In genomic region chr12:55728932-55729591, GRCh38 we compare ENCODE assay signal across 8 cellular contexts. TPM values are rescaled to one million over a fixed set of nuclear protein-coding genes. Genes with fewer than 3 reads are reported as not detected.
DNase-seq lines count a peak whose midpoint lies in the region; ATAC-seq and TF ChIP-seq lines count a peak whose summit lies in the region.

Gene CD63, minus strand, starts transcription at chr12:55729009. Its CDS starts 668 bp downstream, at chr12:55728341.

- peak; percentile 64 for ATAC-seq in GM19455 (IDR thresholded peaks at IDR 0.05; ENCODE audit: unreplicated experiment)
- ATAC-seq in HG03571 (IDR thresholded peaks at IDR 0.05; ENCODE audit: unreplicated experiment) = peak; percentile 63

- DNase-seq in Calu3 (peak; percentile 93), RKO (ENCODE audit: low spot score) (peak; percentile 94), fibroblast of the aortic adventitia (ENCODE audit: low read depth) (peak; percentile 84)
- DNase-seq in activated effector memory CD4-positive, alpha-beta T cell treated with anti-CD3 and anti-CD28 coated beads, Interleukin-2, amount 50 U/mL, for 16 hours = peak; percentile 88

- H3K36me3 Mint-ChIP-seq in Calu3 (ENCODE audit: insufficient read depth, unreplicated experiment) = peaks cover 64% of the 10 kb centered on the region
- H3K36me3 Mint-ChIP-seq in nephron (ENCODE audit: low read depth) = peaks cover 30% of the 10 kb centered on the region

- H3K9me3 ChIP-seq in stomach smooth muscle (ENCODE audit: control insufficient read depth in 2 of 2, low read length in 2 of 2) = no peaks in the 10 kb centered on the region

- peak within 1 kb of the TSS; percentile 93 for H3K27ac Mint-ChIP-seq in Calu3 (ENCODE audit: unreplicated experiment)
- H3K27ac Mint-ChIP-seq in nephron = peak within 1 kb of the TSS; percentile 97

- BruUV-seq in Calu3 (replicated peaks; lab: Mats Ljungman, UMichigan) = no TSS peak

- H3K36me3 ChIP-seq in stomach smooth muscle (ENCODE audit: control insufficient read depth in 2 of 2, insufficient read depth in 2 of 2, low read length in 2 of 2) = peaks cover 26 to 29% of the 10 kb centered on the region in 2 donors

- peaks cover 35% of the 10 kb centered on the region for H3K4me1 Mint-ChIP-seq in Calu3 (ENCODE audit: low read depth, unreplicated experiment)
- peaks cover 48% of the 10 kb centered on the region for H3K4me1 Mint-ChIP-seq in nephron

- H3K4me3 ChIP-seq in fibroblast of the aortic adventitia (ENCODE audit: low read depth, low read length) (peak within 1 kb of the TSS; percentile 97), stomach smooth muscle (ENCODE audit: low read length in 2 of 2) (peak within 1 kb of the TSS; percentile 85 to 89)

- intact Hi-C loops in Calu3 (cut with micrococcal nuclease; ENCODE audit: unreplicated experiment) = no loop called here

- H3K9me3 Mint-ChIP-seq in Calu3 (ENCODE audit: low read depth, unreplicated experiment) (no peaks in the 10 kb centered on the region), nephron (no peaks in the 10 kb centered on the region)

- H3K27me3 Mint-ChIP-seq in Calu3 (ENCODE audit: unreplicated experiment) = no peaks in the 10 kb centered on the region
- no peaks in the 10 kb centered on the region for H3K27me3 Mint-ChIP-seq in nephron (ENCODE audit: low read depth)

- CTCF ChIA-PET in Calu3 (lab: Charles Lee) = interaction anchor here (0.6 to 2.6 kb wide), 11 partner anchors 8 to 1449 kb away, joined by 3 to 33 read pairs (median 3); partner anchors contain the start of genes CBX5, DNAJC14, RAB5B and RDH5

- no peaks in the 10 kb centered on the region for H3K27me3 ChIP-seq in stomach smooth muscle (ENCODE audit: control insufficient read depth in 1 of 2, insufficient read depth in 2 of 2, low read length in 2 of 2)

- peaks cover 66% of the 10 kb centered on the region for H3K4me1 ChIP-seq in stomach smooth muscle (ENCODE audit: control insufficient read depth, insufficient read depth, low read length)

- H3K4me3 Mint-ChIP-seq in Calu3 (ENCODE audit: low read depth, unreplicated experiment) (peak within 1 kb of the TSS; percentile 80), nephron (peak within 1 kb of the TSS; percentile 90 to 94 (median 90))

- peak within 1 kb of the TSS; percentile 100 for H3K27ac ChIP-seq in stomach smooth muscle (ENCODE audit: low read length)

- TF ChIP-seq CTCF in Calu3 (IDR thresholded peaks at IDR 0.05; ENCODE audit: unreplicated experiment) = no peak
- TF ChIP-seq CTCF in fibroblast of the aortic adventitia (IDR thresholded peaks at IDR 0.05; ENCODE audit: insufficient read depth, low read length) = no peak
- TF ChIP-seq CTCF in nephron (IDR thresholded peaks at IDR 0.05; ENCODE audit: unreplicated experiment in 3 of 3) = no peak

- peak within 1 kb of the TSS; percentile 90 to 92 for H3K9ac ChIP-seq in stomach smooth muscle (ENCODE audit: low read length in 2 of 2)

RNA-seq across cellular contexts. Expression of gene CD63, which starts in this region (rescaled TPM):
- total RNA-seq in Calu3 (2022) (880 and 991 TPM in 2 replicates), fibroblast of the aortic adventitia (ENCODE audit: low replicate concordance) (2,365 and 6,536 TPM in 2 replicates)

Comparison
In these comparisons a context has a peak if more than half of its experiments do, and no peak if none do; other contexts are left out.
1. Peak in every context shown above with its lines: DNase-seq, ATAC-seq, H3K4me3 ChIP-seq and H3K27ac ChIP-seq.